Comparison of ENCODE assay signal across 23 cellular contexts in genomic region chr1:100708476-100709062, GRCh38. TPM values are rescaled to one million over a fixed set of nuclear protein-coding genes. Genes with fewer than 3 reads are reported as not detected.
DNase-seq lines count a peak whose midpoint lies in the region; ATAC-seq and TF ChIP-seq lines count a peak whose summit lies in the region.
"Had no signal": no experiment of that assay in that cellular context is flagged by ENCODE, and none has a peak within 500 bp of the region (broad histone marks: within the 10 kb centered on the region; RNA-seq: fewer than 3 reads in every experiment).

No MANE protein-coding gene starts in this region.

- peak overlapping the region; percentile 65 for H2BK5ac ChIP-seq in IMR-90 (ENCODE audit: low read depth, low read length, poor library complexity, severe bottlenecking)

- H3K9ac ChIP-seq in IMR-90 (ENCODE audit: low read depth, low read length): no peak overlapping the region
- no peak overlapping the region for H3K9ac ChIP-seq in adipocyte (ENCODE audit: low read length)
- H3K9ac ChIP-seq in fibroblast of lung (ENCODE audit: insufficient read depth, low read length): no peak overlapping the region

- H3K4me3 ChIP-seq in IMR-90 (ENCODE audit: insufficient read depth, low read depth, low read length) (no peak overlapping the region), adipocyte (ENCODE audit: low read length) (no peak overlapping the region), fibroblast of lung (replicated peaks in 1 of 4; ENCODE audit: control extremely low read depth in 1 of 4, insufficient read depth in 1 of 4, low read depth in 3 of 4, low read length in 4 of 4) (no peak overlapping the region)

- peaks cover 4% of the 10 kb centered on the region for H3K9me3 Mint-ChIP-seq in osteocyte (ENCODE audit: unreplicated experiment)
- H3K9me3 Mint-ChIP-seq: activated naive CD4-positive, alpha-beta T cell treated with anti-CD3 and anti-CD28 coated beads, Interleukin-2, amount 10 ng/mL, durations not matched to agents 7 days and 5 days; activated T-cell treated with anti-CD3 and anti-CD28 coated beads, Interleukin-2, amount 50 U/mL, for 4 hours; T-cell had no signal

- no peaks in the 10 kb centered on the region for H3K36me3 Mint-ChIP-seq in osteocyte (ENCODE audit: unreplicated experiment)
- H3K36me3 Mint-ChIP-seq: activated naive CD4-positive, alpha-beta T cell treated with anti-CD3 and anti-CD28 coated beads, Interleukin-2, amount 10 ng/mL, durations not matched to agents 7 days and 5 days; brain; memory B cell; T-cell had no signal

- H3K27ac Mint-ChIP-seq in osteocyte (ENCODE audit: unreplicated experiment): peak overlapping the region; percentile 81
- H3K27ac Mint-ChIP-seq: activated naive CD4-positive, alpha-beta T cell treated with anti-CD3 and anti-CD28 coated beads, Interleukin-2, amount 10 ng/mL, durations not matched to agents 7 days and 5 days; brain; memory B cell; T-cell had no signal

- peak overlapping the region; percentile 92 for H2BK20ac ChIP-seq in IMR-90 (ENCODE audit: low read depth, low read length)

- DNase-seq in IMR-90 (peak; percentile 77), adipocyte (ENCODE audit: low read depth) (peak; percentile 63), fibroblast of lung (ENCODE audit: low read depth in 2 of 2) (peak; percentile 65 to 73), osteocyte (ENCODE audit: extremely low spot score, unreplicated experiment) (no peak), GM10266 (ENCODE audit: extremely low spot score) (no peak), NCI-H146 treated with DMSO at 0.1 percent for 48 hours (lab: John Stamatoyannopoulos, UW; ENCODE audit: unreplicated experiment) (no peak), hypothalamus (lab: John Stamatoyannopoulos, UW) (no peak)
- DNase-seq: activated CD4-positive, CD25-positive, alpha-beta regulatory T cell treated with anti-CD3 and anti-CD28 coated beads, Interleukin-2, amount 50 U/mL, for 72 hours; activated naive CD4-positive, alpha-beta T cell treated with anti-CD3 and anti-CD28 coated beads, Interleukin-2, amount 10 ng/mL, durations not matched to agents 7 days and 5 days; activated T-cell treated with anti-CD3 and anti-CD28 coated beads, Interleukin-2, amount 50 U/mL, for 4 hours; C1 segment of cervical spinal cord; cortex of kidney; NCI-H1092 treated with DMSO at 0.1 percent for 48 hours; NCI-H2081; NCI-H446; OCI-M1; retina; SHP77; T-cell had no signal

- H4K5ac ChIP-seq in IMR-90 (ENCODE audit: low read depth, low read length): peak overlapping the region; percentile 98

- H3K14ac ChIP-seq in IMR-90 (replicated peaks; ENCODE audit: low read depth, low read length): peak overlapping the region; percentile 39

- peak overlapping the region; percentile 18; the same call in 1 of the 2 replicates for H3K23ac ChIP-seq in IMR-90 (ENCODE audit: low read depth, low read length)

- no peaks in the 10 kb centered on the region for H3K36me3 ChIP-seq in IMR-90 (ENCODE audit: control insufficient read depth, insufficient read depth, low read length)
- H3K36me3 ChIP-seq in adipocyte (ENCODE audit: control insufficient read depth, insufficient read depth, low read length, severe bottlenecking): no peaks in the 10 kb centered on the region
- H3K36me3 ChIP-seq in fibroblast of lung (ENCODE audit: control insufficient read depth, insufficient read depth, low read length): no peaks in the 10 kb centered on the region

- no CpG with 5 or more reads among the region's 2 CpGs for WGBS in IMR-90 (ENCODE audit: extremely low coverage in 2 of 2, insufficient read length in 1 of 2), 2 experiments

- peak overlapping the region; percentile 59 for H2AK5ac ChIP-seq in IMR-90 (ENCODE audit: low read depth, low read length)

- H2AK9ac ChIP-seq in IMR-90 (replicated peaks; ENCODE audit: low read depth, low read length, poor library complexity): no peak overlapping the region

- peak overlapping the region; percentile 98 for H3K18ac ChIP-seq in IMR-90 (ENCODE audit: low read depth, low read length)

- peak overlapping the region; percentile 67; the same call in 1 of the 3 replicates for H2BK15ac ChIP-seq in IMR-90 (ENCODE audit: low read depth, low read length)

- H3K4ac ChIP-seq in IMR-90 (ENCODE audit: low read depth, low read length): peak overlapping the region; percentile 36

- in situ Hi-C loops in IMR-90 (cut with MboI; ENCODE audit: low sequenced_read_pairs): no loop called here

- H4K20me1 ChIP-seq in IMR-90 (ENCODE audit: insufficient read depth, low read length) (no peaks in the 10 kb centered on the region), fibroblast of lung (ENCODE audit: control insufficient read depth, extremely low read depth, insufficient read depth, low read length) (no peaks in the 10 kb centered on the region)

- H3K79me2 ChIP-seq in fibroblast of lung (ENCODE audit: control insufficient read depth, insufficient read depth, low read length): no peaks in the 10 kb centered on the region

- H3K4me2 ChIP-seq in IMR-90 (ENCODE audit: low read depth, low read length) (peak overlapping the region; percentile 60; the same call in 1 of the 2 replicates), fibroblast of lung (ENCODE audit: extremely low read depth, insufficient read depth, low read length) (no peak overlapping the region)

- intact Hi-C loops in IMR-90 (cut with micrococcal nuclease): loop anchor here (5.0 kb wide), 1 partner anchor 36 kb away; no protein-coding TSS in a partner anchor

- H3K4me1 Mint-ChIP-seq in osteocyte (ENCODE audit: unreplicated experiment): peaks cover 57% of the 10 kb centered on the region
- H3K4me1 Mint-ChIP-seq: brain, memory B cell had no signal

- no peak for TF ChIP-seq CTCF in IMR-90 (conservative IDR thresholded peaks at IDR 0.05; ENCODE audit: low read depth, low read length)
- TF ChIP-seq CTCF in fibroblast of lung (conservative IDR thresholded peaks at IDR 0.05 in 1 of 2, IDR thresholded peaks at IDR 0.05 in 1 of 2; ENCODE audit: low read depth in 1 of 2, low read length in 2 of 2): no peak
- TF ChIP-seq CTCF in osteocyte (IDR thresholded peaks at IDR 0.05): no peak
- TF ChIP-seq CTCF in GM10266 (IDR thresholded peaks at IDR 0.05; ENCODE audit: control insufficient read depth, insufficient read depth, low read depth, missing control alignments): no peak

- ATAC-seq in IMR-90 (ENCODE audit: low read depth): peak; percentile 31
- ATAC-seq: activated T-cell treated with anti-CD3 and anti-CD28 coated beads, Interleukin-2, amount 50 U/mL, for 4 hours; T-cell had no signal

- H2BK120ac ChIP-seq in IMR-90 (ENCODE audit: low read depth, low read length): peak overlapping the region; percentile 67

- H2AFZ ChIP-seq in IMR-90 (replicated peaks; ENCODE audit: low read length, poor library complexity): no peak overlapping the region
- no peak overlapping the region for H2AFZ ChIP-seq in fibroblast of lung (ENCODE audit: low read length)

- POLR2A ChIA-PET in IMR-90 (lab: Charles Lee; ENCODE audit: unreplicated experiment): no interaction called here

- peak overlapping the region; percentile 11 for H3K4me3 Mint-ChIP-seq in osteocyte (ENCODE audit: unreplicated experiment)
- H3K4me3 Mint-ChIP-seq: activated naive CD4-positive, alpha-beta T cell treated with anti-CD3 and anti-CD28 coated beads, Interleukin-2, amount 10 ng/mL, durations not matched to agents 7 days and 5 days; activated T-cell treated with anti-CD3 and anti-CD28 coated beads, Interleukin-2, amount 50 U/mL, for 4 hours; brain; memory B cell; T-cell had no signal

- peak overlapping the region; percentile 60 for H4K91ac ChIP-seq in IMR-90 (ENCODE audit: insufficient read depth, low read depth, low read length)

- BruUV-seq in IMR-90 (replicated peaks; lab: Mats Ljungman, UMichigan): no TSS peak

- TF ChIP-seq POLR2A in IMR-90 (IDR thresholded peaks at IDR 0.05; ENCODE audit: low read depth, low read length): no peak

- H3K27me3 ChIP-seq in IMR-90 (ENCODE audit: control insufficient read depth, insufficient read depth, low read length) (no peaks in the 10 kb centered on the region), adipocyte (replicated peaks; ENCODE audit: control insufficient read depth, insufficient read depth, low read length) (no peaks in the 10 kb centered on the region), fibroblast of lung (ENCODE audit: control insufficient read depth, insufficient read depth, low read length) (no peaks in the 10 kb centered on the region)

- H3K9me1 ChIP-seq in IMR-90 (ENCODE audit: insufficient read depth, low read length): peaks cover 2% of the 10 kb centered on the region; the same call in 1 of the 2 replicates

- no peaks in the 10 kb centered on the region for H3K79me1 ChIP-seq in IMR-90 (ENCODE audit: low read depth in 1 of 2, low read length in 2 of 2)

- CTCF ChIA-PET in IMR-90 (lab: Yijun Ruan, JAX): interaction anchor here (1.0 kb wide), 1 partner anchor 151 kb away, joined by 3 read pairs; no protein-coding TSS in a partner anchor

- H4K8ac ChIP-seq in IMR-90 (ENCODE audit: low read depth in 2 of 2, low read length in 2 of 2): peak overlapping the region; percentile 72 to 83

- no peak overlapping the region; the same call in 1 of the 2 replicates for H3K56ac ChIP-seq in IMR-90 (ENCODE audit: extremely low read depth, insufficient read depth, low read length)

- H3K9me3 ChIP-seq in IMR-90 (ENCODE audit: control insufficient read depth, insufficient read depth, low read length) (no peaks in the 10 kb centered on the region), adipocyte (ENCODE audit: control insufficient read depth, low read length) (no peaks in the 10 kb centered on the region), fibroblast of lung (ENCODE audit: control insufficient read depth, insufficient read depth, low read depth, low read length) (no peaks in the 10 kb centered on the region)

- no peak for TF ChIP-seq RAD21 in IMR-90 (IDR thresholded peaks at IDR 0.05; ENCODE audit: low read length)

- no peaks in the 10 kb centered on the region for H3K27me3 Mint-ChIP-seq in osteocyte (ENCODE audit: unreplicated experiment)
- H3K27me3 Mint-ChIP-seq: brain had no signal

- dilution Hi-C loops in IMR-90 (cut with HindIII; ENCODE audit: low sequenced_read_pairs, unreplicated experiment): no loop called here

- H3K27ac ChIP-seq in IMR-90 (ENCODE audit: insufficient read depth, low read length): peak overlapping the region; percentile 77; the same call in 1 of the 2 replicates
- H3K27ac ChIP-seq in fibroblast of lung (ENCODE audit: insufficient read depth, low read length): no peak overlapping the region
- H3K27ac ChIP-seq: HL-60 had no signal

- peaks cover 25% of the 10 kb centered on the region for H3K4me1 ChIP-seq in IMR-90 (ENCODE audit: control insufficient read depth, insufficient read depth, low read length)
- peaks cover 17% of the 10 kb centered on the region for H3K4me1 ChIP-seq in adipocyte (ENCODE audit: control insufficient read depth, insufficient read depth, low read length)
- H3K4me1 ChIP-seq in fibroblast of lung (ENCODE audit: control insufficient read depth, extremely low read depth, insufficient read depth, low read length): no peaks in the 10 kb centered on the region

RNA-seq across cellular contexts. Expression of gene VCAM1, which starts 11.0 kb away (rescaled TPM):
- total RNA-seq in IMR-90 (2012; rRNA removed) (19.7 and 21.1 TPM in 2 replicates), fibroblast of lung (14.9 and 21.8 TPM in 2 replicates), osteocyte (8.2 and 9.6 TPM in 2 replicates)
- polyA plus RNA-seq in IMR-90 (2012; rRNA removed) (5.7 and 10.1 TPM in 2 replicates), fibroblast of lung (0.92 and 12.3 TPM in 2 replicates)
- 1.8 and 2.7 TPM in 2 replicates for polyA plus RNA-seq in IMR-90 (2012; cell fraction: cytosol; rRNA removed)
- 0.70 and 8.8 TPM in 2 replicates for polyA plus RNA-seq in IMR-90 (2012; cell fraction: nucleus; rRNA removed; ENCODE audit: low replicate concordance)
- polyA plus RNA-seq in fibroblast of lung (2012): 0.45 and 9.6 TPM in 2 replicates
- polyA minus RNA-seq in fibroblast of lung (ENCODE audit: low replicate concordance): 2.3 TPM in 1 of 2 replicates, not detected in the other
- polyA plus RNA-seq: keratinocyte had no signal

Comparison
In these comparisons a context has a peak if more than half of its experiments do, and no peak if none do; other contexts are left out.
1. DNase-seq: peak in IMR-90 (single experiment), adipocyte (single experiment) and fibroblast of lung (2 of 2); none in osteocyte (single experiment), GM10266 (single experiment), NCI-H146 treated with DMSO at 0.1 percent for 48 hours (single experiment) and hypothalamus (0 of 51).